In genomic region chr2:138329167-138329566, GRCh38 we compare ENCODE assay signal across 25 cellular contexts.
"Had no signal": no experiment of that assay in that cellular context is flagged by ENCODE, and none has a peak within 500 bp of the region (broad histone marks: within the 10 kb centered on the region; RNA-seq: fewer than 3 reads in every experiment).

No MANE protein-coding gene starts in this region.

- H3K27ac Mint-ChIP-seq: dendritic cell treated with granulocyte-macrophage colony-stimulating factor and Interleukin-4, amounts not matched to agents 40 ng/mL and 50 ng/mL, for 4 days; endodermal cell; naive thymus-derived CD4-positive, alpha-beta T cell; stimulated activated effector memory CD8-positive, alpha-beta T cell treated with anti-CD3 and anti-CD28 coated beads, Interleukin-12 subunit alpha, Interleukin-12 subunit beta, amount 100 ng/mL, for 72 hours; type B pancreatic cell had no signal

- H3K4me1 Mint-ChIP-seq: naive thymus-derived CD4-positive, alpha-beta T cell; stimulated activated effector memory CD8-positive, alpha-beta T cell treated with anti-CD3 and anti-CD28 coated beads, Interleukin-12 subunit alpha, Interleukin-12 subunit beta, amount 100 ng/mL, for 72 hours had no signal

- H3K27me3 ChIP-seq: colonic mucosa, gastrocnemius medialis, heart left ventricle, hepatocyte, left lung, right atrium auricular region, sigmoid colon, stomach, thyroid gland had no signal

- H3K79me2 ChIP-seq: hepatocyte had no signal

- H3K27ac ChIP-seq: colonic mucosa, epithelial cell of prostate, gastrocnemius medialis, heart left ventricle, hepatocyte, left lung, prostate gland, right atrium auricular region, sigmoid colon, stomach, thyroid gland had no signal

- H3K36me3 Mint-ChIP-seq: naive thymus-derived CD4-positive, alpha-beta T cell; stimulated activated effector memory CD8-positive, alpha-beta T cell treated with anti-CD3 and anti-CD28 coated beads, Interleukin-12 subunit alpha, Interleukin-12 subunit beta, amount 100 ng/mL, for 72 hours; type B pancreatic cell had no signal

- H3K4me2 ChIP-seq: hepatocyte had no signal

- H3K9me3 ChIP-seq: colonic mucosa, gastrocnemius medialis, heart left ventricle, left lung, prostate gland, right atrium auricular region, sigmoid colon, stomach, thyroid gland had no signal

- H3K36me3 ChIP-seq: colonic mucosa, gastrocnemius medialis, heart left ventricle, left lung, prostate gland, right atrium auricular region, sigmoid colon, stomach, thyroid gland had no signal

- H3K9me3 Mint-ChIP-seq: dendritic cell treated with granulocyte-macrophage colony-stimulating factor and Interleukin-4, amounts not matched to agents 40 ng/mL and 50 ng/mL, for 4 days; endodermal cell; neural crest cell; type B pancreatic cell had no signal

- H2AFZ ChIP-seq: hepatocyte had no signal

- H3K27me3 Mint-ChIP-seq: dendritic cell treated with granulocyte-macrophage colony-stimulating factor and Interleukin-4, amounts not matched to agents 40 ng/mL and 50 ng/mL, for 4 days; type B pancreatic cell had no signal

- H3K4me3 ChIP-seq: colonic mucosa, gastrocnemius medialis, heart left ventricle, hepatocyte, left lung, prostate gland, right atrium auricular region, sigmoid colon, stomach, thyroid gland had no signal

- DNase-seq: colonic mucosa; effector CD8-positive, alpha-beta T cell; endodermal cell; gastrocnemius medialis; heart left ventricle; left cardiac atrium; left lung; mesenchymal stem cell; midbrain; naive thymus-derived CD4-positive, alpha-beta T cell; nucleus accumbens; sigmoid colon; stimulated activated CD4-positive, alpha-beta T cell treated with anti-CD3 and anti-CD28 coated beads, Interleukin-2, amount 100 ng/mL, for 24 hours; stimulated activated CD4-positive, alpha-beta T cell treated with anti-CD3 and anti-CD28 coated beads, Interleukin-4, amount 100 ng/mL, for 24 hours; stimulated activated naive CD4-positive, alpha-beta T cell treated with Interleukin-2 at 50 U/mL for 16 hours; stomach; thyroid gland had no signal

- H3K4me3 Mint-ChIP-seq: dendritic cell treated with granulocyte-macrophage colony-stimulating factor and Interleukin-4, amounts not matched to agents 40 ng/mL and 50 ng/mL, for 4 days; endodermal cell; naive thymus-derived CD4-positive, alpha-beta T cell; neural crest cell; stimulated activated effector memory CD8-positive, alpha-beta T cell treated with anti-CD3 and anti-CD28 coated beads, Interleukin-12 subunit alpha, Interleukin-12 subunit beta, amount 100 ng/mL, for 72 hours; type B pancreatic cell had no signal
